Comparison of ENCODE assay signal across 1 cellular context in genomic region chr1:27234054-27234882, GRCh38.
A peak's percentile ranks its signal among the peaks of the same experiment; 100 is the strongest.
TF ChIP-seq lines count a peak whose summit lies in the region.

Gene WDTC1, plus strand, starts transcription at chr1:27234632. Its CDS starts 26,423 bp downstream, at chr1:27261055.

TF ChIP-seq in K562, 482 proteins besides CTCF, POLR2A, EP300 and RAD21 (continued from another document and continues in another):
- TF ChIP-seq AFF4 (CRISPR knock-in tag; IDR thresholded peaks at IDR 0.05) (0 out of 2 replicates have a peak, but pooled peaks have one; percentile 45), ZNF41 (CRISPR knock-in tag; conservative IDR thresholded peaks at IDR 0.05) (no peak), ZNF668 (CRISPR knock-in tag; IDR thresholded peaks at IDR 0.05) (no peak), GABPB2 (CRISPR knock-in tag; conservative IDR thresholded peaks at IDR 0.05) (no peak), ATF6 (CRISPR knock-in tag; IDR thresholded peaks at IDR 0.05) (no peak), HMGXB4 (CRISPR knock-in tag; IDR thresholded peaks at IDR 0.05) (0 out of 2 replicates have a peak, but pooled peaks have one; percentile 62), BHLHE40 (IDR thresholded peaks at IDR 0.05; ENCODE audit: low read length) (peak; percentile 65; the same call in 1 of the 2 replicates), ZNF282 (CRISPR knock-in tag; IDR thresholded peaks at IDR 0.05) (no peak), ATF3 (IDR thresholded peaks at IDR 0.05) (no peak), ATF3 (CRISPR knock-in tag; conservative IDR thresholded peaks at IDR 0.05) (no peak; the same call in 1 of the 2 replicates), ARID3B (CRISPR knock-in tag; IDR thresholded peaks at IDR 0.05; ENCODE audit: borderline replicate concordance) (no peak), SP1 (CRISPR knock-in tag; IDR thresholded peaks at IDR 0.05) (peak; percentile 94), ZNF699 (CRISPR knock-in tag; IDR thresholded peaks at IDR 0.05; ENCODE audit: insufficient replicate concordance) (no peak), MTA3 (IDR thresholded peaks at IDR 0.05; ENCODE audit: borderline replicate concordance) (peak; percentile 68; the same call in 1 of the 2 replicates), ZNF592 (IDR thresholded peaks at IDR 0.05) (no peak), ZNF583 (CRISPR knock-in tag; IDR thresholded peaks at IDR 0.05) (no peak), MNT (conservative IDR thresholded peaks at IDR 0.05) (peak; percentile 80 to 94), ZNF253 (CRISPR knock-in tag; conservative IDR thresholded peaks at IDR 0.05) (no peak), TARDBP (IDR thresholded peaks at IDR 0.05) (no peak), HSF4 (CRISPR knock-in tag; IDR thresholded peaks at IDR 0.05; ENCODE audit: borderline replicate concordance) (no peak), FOXJ3 (CRISPR knock-in tag; IDR thresholded peaks at IDR 0.05) (0 out of 2 replicates have a peak, but pooled peaks have one; percentile 48), TEAD4 (IDR thresholded peaks at IDR 0.05; ENCODE audit: low read length) (no peak; the same call in 1 of the 2 replicates), TEAD4 (CRISPR knock-in tag; IDR thresholded peaks at IDR 0.05; ENCODE audit: borderline replicate concordance) (no peak), ZMIZ1 (IDR thresholded peaks at IDR 0.05; ENCODE audit: low read depth in 2 of 2, low read length in 2 of 2) (peak in 1 of 2 experiments; percentile 15; a peak in 1 of 4 replicates), ZBTB7A (IDR thresholded peaks at IDR 0.05; ENCODE audit: borderline replicate concordance, control insufficient read depth, low read depth, low read length) (no peak; the same call in none of the 2 replicates), OTX1 (CRISPR knock-in tag; IDR thresholded peaks at IDR 0.05) (no peak), MYNN (IDR thresholded peaks at IDR 0.05) (peak; percentile 79; the same call in 1 of the 2 replicates), MYNN (CRISPR knock-in tag; IDR thresholded peaks at IDR 0.05) (no peak), MEF2D (tag; conservative IDR thresholded peaks at IDR 0.05; ENCODE audit: low read depth) (no peak), RBM25 (IDR thresholded peaks at IDR 0.05; ENCODE audit: low read depth, low read length, severe bottlenecking) (peak; percentile 99), BRD9 (IDR thresholded peaks at IDR 0.05; ENCODE audit: low read depth, partially characterized antibody) (no peak), ETV6 (IDR thresholded peaks at IDR 0.05; ENCODE audit: borderline replicate concordance in 1 of 2, low read depth in 2 of 2, low read length in 1 of 2) (no peak), ETV6 (CRISPR knock-in tag; IDR thresholded peaks at IDR 0.05; ENCODE audit: borderline replicate concordance) (no peak), CEBPG (CRISPR knock-in tag; IDR thresholded peaks at IDR 0.05) (no peak), CEBPG (tag; conservative IDR thresholded peaks at IDR 0.05 in 1 of 2, IDR thresholded peaks at IDR 0.05 in 1 of 2) (no peak), SRSF1 (IDR thresholded peaks at IDR 0.05; ENCODE audit: low read depth, low read length) (peak; percentile 99), BACH1 (tag; IDR thresholded peaks at IDR 0.05) (no peak), CBX1 (IDR thresholded peaks at IDR 0.05; ENCODE audit: low read depth) (no peak), RFX1 (IDR thresholded peaks at IDR 0.05) (peak; percentile 98), MAFK (IDR thresholded peaks at IDR 0.05; ENCODE audit: low read length) (no peak), RBFOX2 (IDR thresholded peaks at IDR 0.05; ENCODE audit: low read depth, low read length) (peak; percentile 89), LEF1 (IDR thresholded peaks at IDR 0.05) (no peak), STAT5B (CRISPR knock-in tag; IDR thresholded peaks at IDR 0.05) (no peak), ZC3H4 (CRISPR knock-in tag; IDR thresholded peaks at IDR 0.05; ENCODE audit: borderline replicate concordance) (no peak), STAG1 (CRISPR knock-in tag; IDR thresholded peaks at IDR 0.05; ENCODE audit: borderline replicate concordance) (no peak), DLX4 (CRISPR knock-in tag; IDR thresholded peaks at IDR 0.05) (no peak)
